In genomic region chr12:49950310-49951251, GRCh38 we compare ENCODE assay signal across 23 cellular contexts. TPM values are rescaled to one million over a fixed set of nuclear protein-coding genes. Genes with fewer than 3 reads are reported as not detected.
DNase-seq lines count a peak whose midpoint lies in the region; FAIRE-seq and TF ChIP-seq lines count a peak whose summit lies in the region.
"Had no signal": no experiment of that assay in that cellular context is flagged by ENCODE, and none has a peak within 500 bp of the region (broad histone marks: within the 10 kb centered on the region; RNA-seq: fewer than 3 reads in every experiment).

Gene AQP2 (plus strand): TSS chr12:49950737. CDS start chr12:49950831, 94 bp downstream.

- no peak within 1 kb of the TSS for H3K4me2 ChIP-seq in neuronal stem cell (ENCODE audit: insufficient read depth, low read length, poor library complexity, severe bottlenecking)

- H2BK120ac ChIP-seq in neuronal stem cell (ENCODE audit: low read depth, low read length), result peak within 1 kb of the TSS; percentile 14

- H4K8ac ChIP-seq in neuronal stem cell (ENCODE audit: low read depth, low read length), result no peak within 1 kb of the TSS

- H2AK5ac ChIP-seq in neuronal stem cell (ENCODE audit: low read depth, low read length), result peak within 1 kb of the TSS; percentile 83

- H3K79me1 ChIP-seq in neuronal stem cell (ENCODE audit: low read depth, low read length), result no peaks in the 10 kb centered on the region

- H3K9ac ChIP-seq in neuronal stem cell (ENCODE audit: low read depth, low read length, poor library complexity), result no peak within 1 kb of the TSS

- H2AFZ ChIP-seq in neuronal stem cell (ENCODE audit: low read length), result no peak within 1 kb of the TSS

- H3K9me3 ChIP-seq in BE2C (no peaks in the 10 kb centered on the region), neuronal stem cell (replicated peaks in 1 of 2; ENCODE audit: control insufficient read depth in 2 of 2, insufficient read depth in 1 of 2, low read depth in 1 of 2, low read length in 2 of 2) (no peaks in the 10 kb centered on the region)
- H3K9me3 ChIP-seq: colonic mucosa, HAP-1, heart right ventricle, MG63, prostate gland had no signal

- DNase-seq in BE2C (peak; percentile 81), NB4 (ENCODE audit: low read depth) (no peak), erythroblast (lab: John Stamatoyannopoulos, UW) (peak in 1 of 2 experiments; percentile 17), neuronal stem cell (ENCODE audit: low spot score) (no peak), pons (ENCODE audit: low spot score) (no peak), NCI-H1694 (lab: John Stamatoyannopoulos, UW) (no peak), GM12891 (ENCODE audit: insufficient read length, low spot score) (no peak)
- no peak for DNase-seq in activated CD8-positive, alpha-beta memory T cell treated with anti-CD3 and anti-CD28 coated beads for 24 hours
- DNase-seq: activated CD8-positive, alpha-beta T cell treated with anti-CD3 and anti-CD28 coated beads, Interleukin-2, amount 10 ng/mL, durations not matched to agents 7 days and 5 days; activated naive CD4-positive, alpha-beta T cell treated with Interleukin-2 at 50 U/mL for 16 hours; colonic mucosa; DMS53; effector memory CD8-positive, alpha-beta T cell; foreskin melanocyte; heart right ventricle; kidney glomerular epithelial cell; MG63; NCI-H1417; NCI-H345; NCI-H748 treated with DMSO at 0.1 percent for 48 hours had no signal

- no peak within 1 kb of the TSS for H4K91ac ChIP-seq in neuronal stem cell (ENCODE audit: low read depth, low read length, poor library complexity)

- no peak within 1 kb of the TSS for H3K4ac ChIP-seq in neuronal stem cell (ENCODE audit: low read length)

- H3K4me1 ChIP-seq in BE2C (peaks cover 29% of the 10 kb centered on the region), neuronal stem cell (ENCODE audit: control insufficient read depth in 2 of 2, insufficient read depth in 1 of 2, low read depth in 1 of 2, low read length in 2 of 2) (peaks cover 2 to 3% of the 10 kb centered on the region in 2 donors)
- H3K4me1 ChIP-seq: prostate gland had no signal

- H3K23ac ChIP-seq in neuronal stem cell (ENCODE audit: low read depth, low read length, poor library complexity), result peak within 1 kb of the TSS; percentile 14

- H3K14ac ChIP-seq in neuronal stem cell (ENCODE audit: low read length), result no peak within 1 kb of the TSS

- peak within 1 kb of the TSS; percentile 39 for H2BK15ac ChIP-seq in neuronal stem cell (ENCODE audit: low read length)

- no peak for FAIRE-seq in GM12891 (lab: Jason Lieb, UNC)
- FAIRE-seq: bronchial epithelial cell had no signal

- no CpG with 5 or more reads among the region's 32 CpGs for WGBS in neuronal stem cell (ENCODE audit: extremely low coverage in 2 of 2, insufficient read length in 2 of 2, insufficient replicate concordance in 1 of 2), 2 donors

- TF ChIP-seq CTCF in BE2C (IDR thresholded peaks at IDR 0.05; ENCODE audit: low read depth, low read length) (no peak), NB4 (IDR thresholded peaks at IDR 0.05; ENCODE audit: low read depth, low read length) (no peak)

- peak within 1 kb of the TSS; percentile 60 for H2BK12ac ChIP-seq in neuronal stem cell (ENCODE audit: low read length)

- no peak within 1 kb of the TSS for H3K27ac ChIP-seq in neuronal stem cell (replicated peaks; ENCODE audit: low read length)
- H3K27ac ChIP-seq: colonic mucosa, heart right ventricle, prostate gland had no signal

- H3K4me3 ChIP-seq in BE2C (ENCODE audit: low read depth, low read length) (no peak within 1 kb of the TSS), NB4 (ENCODE audit: low read depth, low read length) (peak within 1 kb of the TSS; percentile 0), neuronal stem cell (ENCODE audit: low read length in 2 of 2) (no peak within 1 kb of the TSS)
- H3K4me3 ChIP-seq: colonic mucosa, HAP-1, heart right ventricle, MG63, prostate gland had no signal

- H2BK5ac ChIP-seq in neuronal stem cell (ENCODE audit: low read length), result peak within 1 kb of the TSS; percentile 76

- no peaks in the 10 kb centered on the region for H3K27me3 ChIP-seq in BE2C
- H3K27me3 ChIP-seq in neuronal stem cell (ENCODE audit: control insufficient read depth in 3 of 3, insufficient read depth in 3 of 3, low read depth in 1 of 3, low read length in 3 of 3), result peaks cover 0 to 50% (median 14%) of the 10 kb centered on the region in 3 experiments
- H3K27me3 ChIP-seq: MG63 had no signal

- H3K18ac ChIP-seq in neuronal stem cell (ENCODE audit: low read length), result peak within 1 kb of the TSS; percentile 74

- no peaks in the 10 kb centered on the region for H3K36me3 ChIP-seq in BE2C
- H3K36me3 ChIP-seq in neuronal stem cell (replicated peaks in 1 of 2; ENCODE audit: control insufficient read depth in 2 of 2, insufficient read depth in 2 of 2, low read length in 2 of 2), result no peaks in the 10 kb centered on the region
- H3K36me3 ChIP-seq: colonic mucosa, HAP-1, heart right ventricle, MG63, prostate gland had no signal

- TF ChIP-seq POLR2A in NB4 (IDR thresholded peaks at IDR 0.05; ENCODE audit: extremely low read depth, insufficient read length) (no peak), erythroblast (IDR thresholded peaks at IDR 0.05; ENCODE audit: low read length) (peak; percentile 21), GM12891 (IDR thresholded peaks at IDR 0.05; ENCODE audit: low read depth, low read length) (no peak)

TF ChIP-seq in GM12891, 5 proteins besides CTCF, POLR2A, EP300 and RAD21:
- no peak for TF ChIP-seq POU2F2 (IDR thresholded peaks at IDR 0.05; ENCODE audit: low read depth, low read length)
- no peak for TF ChIP-seq POLR2AphosphoS5 (IDR thresholded peaks at IDR 0.05; ENCODE audit: low read depth, low read length)
- TF ChIP-seq TAF1 (IDR thresholded peaks at IDR 0.05; ENCODE audit: low read depth, low read length), result no peak
- TF ChIP-seq SPI1 (IDR thresholded peaks at IDR 0.05; ENCODE audit: low read depth, low read length), result no peak
- no peak for TF ChIP-seq PAX5 (IDR thresholded peaks at IDR 0.05; ENCODE audit: insufficient read depth, low read length, severe bottlenecking)

RNA-seq across cellular contexts. Expression of gene AQP2, which starts in this region (rescaled TPM):
- 2.5 TPM for polyA plus RNA-seq in BE2C (2012; ENCODE audit: insufficient read depth, insufficient read length, low read depth)
- polyA plus RNA-seq in neuronal stem cell (2013, experiment 1 of 2), result not detected
- not detected for polyA plus RNA-seq in neuronal stem cell (2013, experiment 2 of 2)
- not detected for polyA plus RNA-seq in GM12891 (2012; ENCODE audit: low read depth, missing spikeins)
